ENCODE assay signal across 1 cellular context in genomic region chr2:73176881-73177644, GRCh38.
A peak's percentile ranks its signal among the peaks of the same experiment; 100 is the strongest.
TF ChIP-seq lines count a peak whose summit lies in the region.

No MANE protein-coding gene starts in this region.

TF ChIP-seq in HepG2, 621 proteins besides CTCF, POLR2A, EP300 and RAD21 (continued from another document and continues in another):
- peak; percentile 66; the same call in 1 of the 2 replicates for TF ChIP-seq ZNF281 (CRISPR knock-in tag; IDR thresholded peaks at IDR 0.05; ENCODE audit: borderline replicate concordance)
- TF ChIP-seq CSRNP1 (CRISPR knock-in tag; IDR thresholded peaks at IDR 0.05) = no peak; the same call in 1 of the 2 replicates
- no peak for TF ChIP-seq ZNF598 (CRISPR knock-in tag; IDR thresholded peaks at IDR 0.05; ENCODE audit: borderline replicate concordance)
- no peak for TF ChIP-seq TEAD2 (CRISPR knock-in tag; IDR thresholded peaks at IDR 0.05)
- TF ChIP-seq ZNF343 (CRISPR knock-in tag; IDR thresholded peaks at IDR 0.05) = peak; percentile 81; the same call in 1 of the 2 replicates
- peak; percentile 28 for TF ChIP-seq ZNF18 (CRISPR knock-in tag; IDR thresholded peaks at IDR 0.05; ENCODE audit: insufficient replicate concordance)
- TF ChIP-seq ZBTB8A (CRISPR knock-in tag; IDR thresholded peaks at IDR 0.05; ENCODE audit: borderline replicate concordance, low read depth) = no peak
- TF ChIP-seq RELA (CRISPR knock-in tag; IDR thresholded peaks at IDR 0.05) = 0 out of 2 replicates have a peak, but pooled peaks have one; percentile 60
- no peak for TF ChIP-seq TCF12 (IDR thresholded peaks at IDR 0.05)
- TF ChIP-seq TCF12 (CRISPR knock-in tag; IDR thresholded peaks at IDR 0.05) = no peak
- no peak for TF ChIP-seq ZBTB40 (IDR thresholded peaks at IDR 0.05)
- peak; percentile 42; the same call in 1 of the 2 replicates for TF ChIP-seq ZBTB40 (CRISPR knock-in tag; IDR thresholded peaks at IDR 0.05)
- no peak for TF ChIP-seq ZNF839 (CRISPR knock-in tag; IDR thresholded peaks at IDR 0.05; ENCODE audit: borderline replicate concordance)
- TF ChIP-seq SAFB2 (CRISPR knock-in tag; IDR thresholded peaks at IDR 0.05; ENCODE audit: borderline replicate concordance, low read depth) = peak; percentile 45; the same call in 1 of the 2 replicates
- TF ChIP-seq ZNF138 (CRISPR knock-in tag; IDR thresholded peaks at IDR 0.05; ENCODE audit: low read depth) = no peak
- TF ChIP-seq ZNF704 (CRISPR knock-in tag; IDR thresholded peaks at IDR 0.05; ENCODE audit: borderline replicate concordance) = no peak
- no peak for TF ChIP-seq ZFP62 (CRISPR knock-in tag; IDR thresholded peaks at IDR 0.05)
- 0 out of 2 replicates have a peak, but pooled peaks have one; percentile 32 for TF ChIP-seq ZNF333 (CRISPR knock-in tag; IDR thresholded peaks at IDR 0.05; ENCODE audit: borderline replicate concordance)
- no peak for TF ChIP-seq JARID2 (CRISPR knock-in tag; IDR thresholded peaks at IDR 0.05; ENCODE audit: insufficient replicate concordance)
- TF ChIP-seq PHB2 (IDR thresholded peaks at IDR 0.05; ENCODE audit: partially characterized antibody) = no peak
- no peak for TF ChIP-seq HNRNPH1 (optimal IDR thresholded peaks at IDR 0.05; ENCODE audit: low read depth, low read length)
- no peak for TF ChIP-seq PRPF4 (IDR thresholded peaks at IDR 0.05; ENCODE audit: low read depth, low read length, poor library complexity, severe bottlenecking)
- TF ChIP-seq ZNF501 (CRISPR knock-in tag; IDR thresholded peaks at IDR 0.05) = peak; percentile 96
- peak; percentile 86 for TF ChIP-seq ZNF788 (CRISPR knock-in tag; IDR thresholded peaks at IDR 0.05; ENCODE audit: borderline replicate concordance)
- no peak; the same call in 1 of the 2 replicates for TF ChIP-seq ZNF317 (CRISPR knock-in tag; IDR thresholded peaks at IDR 0.05)
- no peak for TF ChIP-seq HDAC6 (IDR thresholded peaks at IDR 0.05; ENCODE audit: low read depth, low read length)
- TF ChIP-seq PHF20 (CRISPR knock-in tag; IDR thresholded peaks at IDR 0.05) = no peak
- no peak for TF ChIP-seq ONECUT2 (CRISPR knock-in tag; IDR thresholded peaks at IDR 0.05)
- no peak for TF ChIP-seq ZNF780A (CRISPR knock-in tag; IDR thresholded peaks at IDR 0.05)
- TF ChIP-seq ZNF512B (CRISPR knock-in tag; IDR thresholded peaks at IDR 0.05; ENCODE audit: borderline replicate concordance) = no peak; the same call in 1 of the 2 replicates
- TF ChIP-seq ZNF572 (CRISPR knock-in tag; IDR thresholded peaks at IDR 0.05) = peak; percentile 96; the same call in 1 of the 2 replicates
- 0 out of 2 replicates have a peak, but pooled peaks have one; percentile 6 for TF ChIP-seq REL (CRISPR knock-in tag; conservative IDR thresholded peaks at IDR 0.05)
- no peak; the same call in none of the 2 replicates for TF ChIP-seq ZBTB25 (CRISPR knock-in tag; IDR thresholded peaks at IDR 0.05)
- no peak for TF ChIP-seq ZSCAN20 (CRISPR knock-in tag; IDR thresholded peaks at IDR 0.05; ENCODE audit: borderline replicate concordance)
- no peak for TF ChIP-seq ATF7 (IDR thresholded peaks at IDR 0.05)
- no peak for TF ChIP-seq ATF7 (CRISPR knock-in tag; IDR thresholded peaks at IDR 0.05)
- TF ChIP-seq ZNF652 (CRISPR knock-in tag; IDR thresholded peaks at IDR 0.05; ENCODE audit: borderline replicate concordance, low read depth) = peak; percentile 43; the same call in 1 of the 2 replicates
- TF ChIP-seq NCOA5 (CRISPR knock-in tag; IDR thresholded peaks at IDR 0.05) = no peak
- no peak for TF ChIP-seq SRY (CRISPR knock-in tag; IDR thresholded peaks at IDR 0.05)
- no peak for TF ChIP-seq GABPA (IDR thresholded peaks at IDR 0.05; ENCODE audit: low read depth, low read length)
- TF ChIP-seq GABPA (CRISPR knock-in tag; IDR thresholded peaks at IDR 0.05; ENCODE audit: low read depth) = no peak
- 0 out of 2 replicates have a peak, but pooled peaks have one; percentile 85 for TF ChIP-seq ZNF260 (CRISPR knock-in tag; IDR thresholded peaks at IDR 0.05; ENCODE audit: borderline replicate concordance, low read depth)
- no peak for TF ChIP-seq JUNB (CRISPR knock-in tag; IDR thresholded peaks at IDR 0.05; ENCODE audit: borderline replicate concordance)
